In the genomic region with DNA sequence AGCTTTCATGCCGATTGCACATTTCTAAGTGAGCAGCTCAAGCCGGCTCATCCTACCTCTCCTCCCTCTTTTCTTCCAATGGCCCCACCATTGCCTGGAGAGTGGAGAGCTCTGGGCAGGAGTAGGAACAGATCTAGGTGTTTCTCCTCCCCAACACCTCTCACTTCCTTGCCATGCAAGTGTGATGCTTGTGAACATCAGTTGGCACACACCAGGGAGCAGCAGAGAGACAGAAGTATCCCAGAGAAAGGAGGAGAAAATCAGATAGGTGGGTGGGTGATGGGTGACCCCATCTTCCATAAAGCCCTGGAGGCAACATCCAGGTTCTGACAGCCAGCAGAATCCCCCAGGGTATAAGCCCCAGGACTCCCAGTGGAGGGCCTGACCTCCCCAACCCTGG, we compare ENCODE assay signal across 7 cellular contexts.
"Had no signal": no experiment of that assay in that cellular context is flagged by ENCODE, and none has a peak within 500 bp of the region (broad histone marks: within the 10 kb centered on the region; RNA-seq: fewer than 3 reads in every experiment).

No MANE protein-coding gene starts in this region.

- DNase-seq: H9, HCEC 1CT, IMR-90, KG1 had no signal

- FAIRE-seq: H1, H54, K562 had no signal
